Comparison of ENCODE assay signal across 7 cellular contexts in genomic region chr14:44166611-44167010, GRCh38.
"Had no signal": no experiment of that assay in that cellular context is flagged by ENCODE, and none has a peak within 500 bp of the region (broad histone marks: within the 10 kb centered on the region; RNA-seq: fewer than 3 reads in every experiment).

No MANE protein-coding gene starts in this region.

- H3K9ac ChIP-seq: KMS-11 had no signal

- H3K27ac ChIP-seq: HL-60, KMS-11 had no signal

- H3K4me2 ChIP-seq: KMS-11 had no signal

- FAIRE-seq: HTR-8/SVneo, K562 had no signal

- ATAC-seq: K562 had no signal

- H3K4me3 ChIP-seq: K562 had no signal

- DNase-seq: IMR-90, KBM-7, KG1 had no signal
